In the genomic region with DNA sequence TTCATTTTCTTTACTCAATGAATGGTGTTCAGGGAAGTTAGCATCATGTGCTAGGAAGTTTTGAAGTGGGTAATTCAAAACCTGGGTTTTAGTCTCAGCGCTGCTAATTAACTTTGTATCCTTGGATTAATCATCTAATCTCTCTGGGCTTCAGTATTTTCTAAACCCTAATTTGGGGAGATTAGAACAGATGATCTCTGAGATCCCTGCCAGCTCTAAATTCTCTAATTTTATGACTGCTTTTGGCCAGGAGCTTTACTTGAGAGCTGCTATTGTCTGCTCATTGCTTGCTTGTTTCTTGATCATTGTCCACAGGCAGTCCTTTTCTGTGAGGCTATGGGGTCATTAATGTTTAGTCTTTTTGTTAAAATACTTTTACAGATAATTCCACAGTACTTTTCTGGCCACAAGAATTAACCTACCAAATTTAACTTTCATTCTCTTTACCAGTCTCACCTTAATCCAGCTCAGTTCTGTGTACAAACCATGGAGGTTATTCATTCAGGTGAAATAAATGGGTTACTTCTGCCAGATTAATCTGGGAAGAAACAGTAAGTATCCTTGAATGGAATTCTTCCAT, we compare ENCODE assay signal across 19 cellular contexts. TPM values are rescaled to one million over a fixed set of nuclear protein-coding genes. Genes with fewer than 3 reads are reported as not detected.
"Had no signal": no experiment of that assay in that cellular context is flagged by ENCODE, and none has a peak within 500 bp of the region (broad histone marks: within the 10 kb centered on the region; RNA-seq: fewer than 3 reads in every experiment).

No MANE protein-coding gene starts in this region.

- H3K4me3 ChIP-seq: left ventricle myocardium inferior, mucosa of descending colon, ovary, thoracic aorta, upper lobe of left lung had no signal

- H3K27me3 Mint-ChIP-seq: activated CD4-positive, alpha-beta T cell treated with anti-CD3 and anti-CD28 coated beads, Interleukin-2, amount 10 ng/mL, durations not matched to agents 7 days and 5 days; activated T-cell treated with anti-CD3 and anti-CD28 coated beads, Interleukin-2, amount 50 U/mL, for 24 hours; brain; naive B cell; stimulated activated naive B cell treated with anti-CD40 and anti-IgM and Interleukin-4, amounts not matched to agents 10 μg/mL and 1 μg/mL and 100 μg/mL, for 72 hours had no signal

- DNase-seq: activated CD4-positive, alpha-beta T cell treated with anti-CD3 and anti-CD28 coated beads, Interleukin-2, amount 10 ng/mL, durations not matched to agents 7 days and 5 days; activated CD8-positive, alpha-beta T cell treated with anti-CD3 and anti-CD28 coated beads, Interleukin-2, amount 10 ng/mL, durations not matched to agents 7 days and 5 days; activated naive CD4-positive, alpha-beta T cell treated with anti-CD3 and anti-CD28 coated beads for 36 hours; activated T-cell treated with anti-CD3 and anti-CD28 coated beads, Interleukin-2, amount 50 U/mL, for 24 hours; erythroblast; left ventricle myocardium inferior; mucosa of descending colon; naive B cell; ovary; stimulated activated naive B cell treated with anti-CD40 and anti-IgM and Interleukin-4, amounts not matched to agents 10 μg/mL and 1 μg/mL and 100 μg/mL, for 72 hours; T-helper 1 cell; T1000; upper lobe of left lung had no signal

- H3K9me3 ChIP-seq: mucosa of descending colon, ovary, thoracic aorta, upper lobe of left lung had no signal

- ATAC-seq: activated CD4-positive, CD25-positive, alpha-beta regulatory T cell treated with anti-CD3 and anti-CD28 coated beads, Interleukin-2, amount 50 U/mL, for 24 hours; activated CD8-positive, alpha-beta T cell treated with anti-CD3 and anti-CD28 coated beads, Interleukin-2, amount 10 ng/mL, durations not matched to agents 7 days and 5 days; mucosa of descending colon; sciatic nerve; stimulated activated naive B cell treated with anti-CD40 and anti-IgM and Interleukin-4, amounts not matched to agents 10 μg/mL and 1 μg/mL and 100 μg/mL, for 72 hours had no signal

- H3K4me1 Mint-ChIP-seq: activated CD4-positive, alpha-beta T cell treated with anti-CD3 and anti-CD28 coated beads, Interleukin-2, amount 10 ng/mL, durations not matched to agents 7 days and 5 days had no signal

- H3K27ac ChIP-seq: left ventricle myocardium inferior, ovary, thoracic aorta, upper lobe of left lung had no signal

- H3K4me3 Mint-ChIP-seq: activated CD4-positive, alpha-beta T cell treated with anti-CD3 and anti-CD28 coated beads, Interleukin-2, amount 10 ng/mL, durations not matched to agents 7 days and 5 days; activated CD8-positive, alpha-beta T cell treated with anti-CD3 and anti-CD28 coated beads, Interleukin-2, amount 10 ng/mL, durations not matched to agents 7 days and 5 days; activated naive CD4-positive, alpha-beta T cell treated with anti-CD3 and anti-CD28 coated beads for 36 hours; activated T-cell treated with anti-CD3 and anti-CD28 coated beads, Interleukin-2, amount 50 U/mL, for 24 hours; naive B cell; stimulated activated naive B cell treated with anti-CD40 and anti-IgM and Interleukin-4, amounts not matched to agents 10 μg/mL and 1 μg/mL and 100 μg/mL, for 72 hours had no signal

- H3K27ac Mint-ChIP-seq: activated CD4-positive, alpha-beta T cell treated with anti-CD3 and anti-CD28 coated beads, Interleukin-2, amount 10 ng/mL, durations not matched to agents 7 days and 5 days; activated CD8-positive, alpha-beta T cell treated with anti-CD3 and anti-CD28 coated beads, Interleukin-2, amount 10 ng/mL, durations not matched to agents 7 days and 5 days; activated naive CD4-positive, alpha-beta T cell treated with anti-CD3 and anti-CD28 coated beads for 36 hours; activated T-cell treated with anti-CD3 and anti-CD28 coated beads, Interleukin-2, amount 50 U/mL, for 24 hours; activated T-helper 2 cell treated with anti-CD3 and anti-CD28 coated beads, Interferon-gamma antibody, Interleukin-2, Interleukin-4, amounts not matched to agents 10 μg/mL and 5 μg/mL and 100 μg/mL, durations not matched to agents 14 hours and 24 hours and 36 hours; naive B cell; stimulated activated naive B cell treated with anti-CD40 and anti-IgM and Interleukin-4, amounts not matched to agents 10 μg/mL and 1 μg/mL and 100 μg/mL, for 72 hours had no signal

- H3K27me3 ChIP-seq: ovary, upper lobe of left lung had no signal

- H3K4me1 ChIP-seq: upper lobe of left lung had no signal

- H3K36me3 ChIP-seq: ovary, thoracic aorta, upper lobe of left lung had no signal

RNA-seq across cellular contexts. Expression of a gene that starts 28.4 kb away (rescaled TPM):
- total RNA-seq: activated naive CD4-positive, alpha-beta T cell treated with anti-CD3 and anti-CD28 coated beads for 36 hours; pulmonary artery endothelial cell had no signal
